ENCODE assay signal across 9 cellular contexts in genomic region chr3:48560648-48561018, GRCh38. TPM values are rescaled to one million over a fixed set of nuclear protein-coding genes. Genes with fewer than 3 reads are reported as not detected.
DNase-seq lines count a peak whose midpoint lies in the region; ATAC-seq and TF ChIP-seq lines count a peak whose summit lies in the region.
"Had no signal": no experiment of that assay in that cellular context is flagged by ENCODE, and none has a peak within 500 bp of the region (broad histone marks: within the 10 kb centered on the region; RNA-seq: fewer than 3 reads in every experiment).

No MANE protein-coding gene starts in this region.

- H3K4me3 ChIP-seq in foreskin fibroblast (ENCODE audit: low read depth in 1 of 2, low read length in 2 of 2) (peak overlapping the region; percentile 18 to 44), retinal pigment epithelial cell (ENCODE audit: low read length) (peak overlapping the region; percentile 20), H7 (ENCODE audit: insufficient read depth, low read depth, low read length) (no peak overlapping the region)

- TF ChIP-seq CTCF in foreskin fibroblast (IDR thresholded peaks at IDR 0.05; ENCODE audit: low read depth, low read length) (no peak), retinal pigment epithelial cell (conservative IDR thresholded peaks at IDR 0.05; ENCODE audit: low read depth, low read length) (no peak)

- DNase-seq in GDM1 (lab: John Stamatoyannopoulos, UW) (peak; percentile 19), RPMI7951 (ENCODE audit: low read depth) (peak; percentile 63), foreskin fibroblast (peak in 1 of 2 donors; percentile 36), retinal pigment epithelial cell (ENCODE audit: low read depth) (no peak), H7 (no peak), NCI-H345 (lab: John Stamatoyannopoulos, UW) (no peak), NCI-H2227 (lab: John Stamatoyannopoulos, UW; ENCODE audit: unreplicated experiment) (no peak)
- DNase-seq: NCI-H1048 had no signal

- H3K36me3 ChIP-seq in H7 (replicated peaks; ENCODE audit: control insufficient read depth, insufficient read depth, low read length), result no peaks in the 10 kb centered on the region; the same call in 1 of the 2 replicates

- ATAC-seq in HG02642 (IDR thresholded peaks at IDR 0.05; ENCODE audit: poor library complexity, unreplicated experiment), result no peak

- H3K27me3 ChIP-seq in H7 (ENCODE audit: control insufficient read depth, insufficient read depth, low read length), result no peaks in the 10 kb centered on the region

RNA-seq across cellular contexts. Expression of gene UCN2, which starts 2.9 kb away (rescaled TPM):
- 4.3 and 7.2 TPM in 2 replicates for total RNA-seq in RPMI7951 (2014; rRNA removed; shearing (Covaris generic))
- total RNA-seq in H7 (2014; rRNA removed; shearing (Covaris generic)), result 0.15 and 0.69 TPM in 2 replicates

RNA-seq across cellular contexts. Expression of gene PFKFB4, which starts 4.0 kb away (rescaled TPM):
- total RNA-seq in RPMI7951 (2014; rRNA removed; shearing (Covaris generic)), result 41.2 and 56.9 TPM in 2 replicates
- 11.4 and 22.0 TPM in 2 replicates for total RNA-seq in H7 (2014; rRNA removed; shearing (Covaris generic))

RNA-seq across cellular contexts. Expression of gene COL7A1, which starts 34.5 kb away (rescaled TPM):
- 110 and 141 TPM in 2 replicates for total RNA-seq in RPMI7951 (2014; rRNA removed; shearing (Covaris generic))
- total RNA-seq in H7 (2014; rRNA removed; shearing (Covaris generic)), result 19.4 and 29.4 TPM in 2 replicates

RNA-seq across cellular contexts. Expression of gene UQCRC1, which starts 48.8 kb away (rescaled TPM):
- total RNA-seq in RPMI7951 (2014; rRNA removed; shearing (Covaris generic)), result 393 and 540 TPM in 2 replicates
- 492 and 610 TPM in 2 replicates for total RNA-seq in H7 (2014; rRNA removed; shearing (Covaris generic))

RNA-seq across cellular contexts. Expression of gene SHISA5, which starts 56.7 kb away (rescaled TPM):
- total RNA-seq in RPMI7951 (2014; rRNA removed; shearing (Covaris generic)), result 206 and 217 TPM in 2 replicates
- total RNA-seq in H7 (2014; rRNA removed; shearing (Covaris generic)), result 195 and 200 TPM in 2 replicates

Comparison
In these comparisons a context has a peak if more than half of its experiments do, and no peak if none do; other contexts are left out.
1. DNase-seq: peak in GDM1 (single experiment) and RPMI7951 (single experiment); none in retinal pigment epithelial cell (single experiment), H7 (single experiment), NCI-H345 (single experiment) and NCI-H2227 (single experiment).